30 cellular contexts compared by ENCODE assay signal in the genomic region with DNA sequence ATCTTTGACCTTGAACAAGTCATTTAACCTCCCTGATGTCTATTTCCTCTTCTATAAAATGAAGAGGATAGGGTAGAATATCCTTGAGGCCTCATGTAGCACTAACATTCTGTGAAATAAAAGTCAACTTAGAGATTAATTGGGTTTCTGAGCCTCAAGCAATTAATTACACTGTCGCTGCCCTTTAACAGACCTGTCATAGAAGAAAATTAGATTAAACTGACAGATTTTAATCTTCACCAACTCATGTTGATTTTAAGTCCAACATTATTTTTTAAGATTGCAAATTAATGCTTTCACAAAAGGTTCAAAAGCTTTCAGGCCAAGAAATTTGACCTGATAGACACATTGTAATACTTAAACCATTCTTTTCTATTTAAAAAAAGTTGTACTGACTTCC.
"Had no signal": no experiment of that assay in that cellular context is flagged by ENCODE, and none has a peak within 500 bp of the region (broad histone marks: within the 10 kb centered on the region; RNA-seq: fewer than 3 reads in every experiment).

No MANE protein-coding gene starts in this region.

- H3K27ac ChIP-seq: left lung, lower lobe of right lung, neural progenitor cell, ovary, prostate gland, skin epidermis, stomach, testis, thyroid gland, transverse colon, upper lobe of left lung, vagina had no signal

- H3K9ac ChIP-seq: neural progenitor cell had no signal

- H3K4me3 ChIP-seq: left lung, lower lobe of right lung, neural progenitor cell, ovary, prostate gland, skin epidermis, stomach, testis, thyroid gland, transverse colon, upper lobe of left lung, vagina had no signal

- DNase-seq: hypothalamus; immature natural killer cell; kidney; left colon; left lung; lower lobe of right lung; mammary epithelial cell; mesenchymal stem cell; naive B cell; natural killer cell; nephron progenitor cell; ovary; retina; right cardiac atrium; stimulated activated CD4-positive, alpha-beta T cell treated with anti-CD3 and anti-CD28 coated beads, Interleukin-12 subunit alpha, Interleukin-12 subunit beta, amount 100 ng/mL, for 4 hours; stimulated activated CD4-positive, alpha-beta T cell treated with anti-CD3 and anti-CD28 coated beads, Interleukin-15, amount 100 ng/mL, for 24 hours; stimulated activated CD4-positive, alpha-beta T cell treated with anti-CD3 and anti-CD28 coated beads, Interleukin-2, amount 100 ng/mL, for 24 hours; stimulated activated CD4-positive, alpha-beta T cell treated with anti-CD3 and anti-CD28 coated beads, Interleukin-4, amount 100 ng/mL, for 1 hour; stimulated activated naive B cell treated with anti-CD40 and anti-IgM and Interleukin-4, amounts not matched to agents 10 μg/mL and 1 μg/mL and 100 μg/mL, for 72 hours; stimulated activated naive CD8-positive, alpha-beta T cell treated with anti-CD3 and anti-CD28 coated beads, Interleukin-15, Interleukin-2, amounts not matched to agents 100 U/mL and 50 U/mL, for 24 hours; stomach; testis; thyroid gland; transverse colon; upper lobe of left lung had no signal

- H3K9me3 ChIP-seq: left lung, lower lobe of right lung, ovary, prostate gland, stomach, testis, thyroid gland, transverse colon, upper lobe of left lung, vagina had no signal

- H2AFZ ChIP-seq: neural progenitor cell had no signal

- H3K4me1 ChIP-seq: neural progenitor cell, prostate gland, testis, thyroid gland, upper lobe of left lung, vagina had no signal

- H3K36me3 ChIP-seq: left lung, lower lobe of right lung, neural progenitor cell, ovary, prostate gland, stomach, thyroid gland, transverse colon, upper lobe of left lung, vagina had no signal

- H3K27me3 ChIP-seq: left lung, ovary, stomach, testis, thyroid gland, transverse colon, upper lobe of left lung, vagina had no signal

- ATAC-seq: left colon; left lung; lower lobe of right lung; natural killer cell; right cardiac atrium; sciatic nerve; stimulated activated naive B cell treated with anti-CD40 and anti-IgM and Interleukin-4, amounts not matched to agents 10 μg/mL and 1 μg/mL and 100 μg/mL, for 72 hours; stimulated activated naive CD8-positive, alpha-beta T cell treated with anti-CD3 and anti-CD28 coated beads, Interleukin-15, Interleukin-2, amounts not matched to agents 100 U/mL and 50 U/mL, for 24 hours had no signal

- H3K4me2 ChIP-seq: neural progenitor cell had no signal
